1 cellular context compared by ENCODE assay signal in genomic region chr4:36321176-36321575, GRCh38.
TF ChIP-seq lines count a peak whose summit lies in the region.

No MANE protein-coding gene starts in this region.

TF ChIP-seq in GM12878, 131 proteins besides CTCF, POLR2A, EP300 and RAD21:
- TF ChIP-seq NRF1 (conservative IDR thresholded peaks at IDR 0.05; ENCODE audit: low read depth, low read length) = no peak
